In genomic region chrX:128884430-128884829, GRCh38 we compare ENCODE assay signal across 22 cellular contexts.
"Had no signal": no experiment of that assay in that cellular context is flagged by ENCODE, and none has a peak within 500 bp of the region (broad histone marks: within the 10 kb centered on the region; RNA-seq: fewer than 3 reads in every experiment).

No MANE protein-coding gene starts in this region.

- H3K4me1 ChIP-seq: SJSA1 had no signal

- H3K36me3 ChIP-seq: SJSA1 had no signal

- DNase-seq: Karpas-422, KG1, MM.1S, NCI-H1092 treated with DMSO at 0.1 percent for 48 hours, NCI-H1436 treated with DMSO at 0.1 percent for 48 hours, NCI-H1694, NCI-H1930, NCI-H2081, NCI-H2107, NCI-H2227 treated with DMSO at 0.1 percent for 48 hours, NCI-H446, NCI-H510A, NCI-H524 treated with DMSO at 0.1 percent for 48 hours, NCI-H69, NCI-H774, Right ventricle myocardium superior, RPMI8226, SIG-M5, SK-N-SH, SW 1271 had no signal

- H3K9me2 ChIP-seq: SK-N-SH had no signal

- H3K4me2 ChIP-seq: SK-N-SH had no signal

- H3K27ac ChIP-seq: HL-60, SJSA1 had no signal

- H3K27me3 ChIP-seq: SJSA1 had no signal

- H3K9me3 ChIP-seq: SJSA1, SK-N-SH had no signal

- H3K4me3 ChIP-seq: SJSA1 had no signal

- H3K9ac ChIP-seq: SK-N-SH had no signal
